8 cellular contexts compared by ENCODE assay signal in the genomic region with DNA sequence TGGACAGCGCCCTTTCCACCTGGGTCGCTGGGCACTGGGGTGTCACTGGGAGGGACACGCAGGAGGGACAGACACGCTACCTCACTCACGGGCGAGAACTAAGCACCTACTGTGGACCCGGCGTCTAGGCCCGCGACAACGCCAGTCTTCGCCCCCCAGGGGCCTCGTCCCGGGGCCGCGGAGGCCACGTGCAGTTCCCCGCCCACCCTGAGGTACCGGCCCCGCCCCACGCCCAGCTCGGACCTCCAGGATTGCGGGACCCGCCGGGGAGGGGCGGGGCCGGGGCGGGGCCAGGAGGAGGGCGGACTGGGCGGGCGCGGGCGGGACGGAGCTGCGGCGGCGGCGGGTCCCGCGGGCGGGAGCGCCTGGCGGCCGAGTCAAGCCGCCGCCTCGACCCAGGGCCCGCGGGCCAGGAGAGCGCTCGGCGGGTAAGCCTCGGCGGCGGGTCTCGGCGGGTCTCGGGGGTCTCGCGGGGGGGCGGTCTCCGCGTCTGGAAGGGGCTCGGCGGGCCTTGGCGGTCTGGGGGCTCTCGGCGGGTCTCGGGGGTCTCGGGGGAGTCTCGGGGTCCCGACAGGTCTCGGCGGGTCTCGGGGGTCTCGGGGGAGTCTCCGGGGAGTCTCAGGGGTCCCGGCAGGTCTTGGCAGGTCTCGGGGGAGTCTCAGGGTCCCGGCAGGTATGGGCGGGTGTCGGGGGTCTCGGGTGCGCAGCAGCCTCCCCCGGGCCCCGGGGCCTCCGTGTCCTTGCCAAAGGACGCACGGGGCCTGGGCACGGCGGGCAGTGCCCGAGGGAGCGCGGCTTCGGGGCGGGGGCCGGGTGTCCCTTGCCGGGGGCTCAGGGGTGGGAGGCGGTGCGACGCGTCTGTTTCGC. TPM values are rescaled to one million over a fixed set of nuclear protein-coding genes. Genes with fewer than 3 reads are reported as not detected.
DNase-seq lines count a peak whose midpoint lies in the region; ATAC-seq and TF ChIP-seq lines count a peak whose summit lies in the region.

Gene SH3BP2 (plus strand): TSS at position 375 of the 867 bp plus-strand sequence. CDS start 27,533 bp downstream, outside the sequence.

- peak within 1 kb of the TSS; percentile 85 for H3K4me3 Mint-ChIP-seq in CD8-positive, alpha-beta T cell

- no peaks in the 10 kb centered on the region for H3K36me3 ChIP-seq in CD8-positive, alpha-beta T cell (ENCODE audit: insufficient read depth, low read length)
- H3K36me3 ChIP-seq in SK-N-MC (ENCODE audit: insufficient read depth, low read length) (no peaks in the 10 kb centered on the region), right atrium auricular region (no peaks in the 10 kb centered on the region)

- ATAC-seq in CD8-positive, alpha-beta T cell, result peak; percentile 66
- ATAC-seq in HG02623 (IDR thresholded peaks at IDR 0.05; ENCODE audit: unreplicated experiment) (peak; percentile 44), GM19397 (IDR thresholded peaks at IDR 0.05; ENCODE audit: unreplicated experiment) (no peak), GM19455 (IDR thresholded peaks at IDR 0.05; ENCODE audit: unreplicated experiment) (no peak)

- no peaks in the 10 kb centered on the region for H3K36me3 Mint-ChIP-seq in CD8-positive, alpha-beta T cell

- intact Hi-C loops in CD8-positive, alpha-beta T cell (cut with DNase I, micrococcal nuclease), result loop anchor here in 1 of 2 experiments (2.0 kb wide), 1 partner anchor 28 kb away; no protein-coding TSS in a partner anchor

- no peaks in the 10 kb centered on the region for H3K9me3 ChIP-seq in CD8-positive, alpha-beta T cell (ENCODE audit: low read length)
- H3K9me3 ChIP-seq in SK-N-MC (ENCODE audit: low read depth, low read length) (no peaks in the 10 kb centered on the region), right atrium auricular region (no peaks in the 10 kb centered on the region)

- no peaks in the 10 kb centered on the region for H3K27me3 Mint-ChIP-seq in CD8-positive, alpha-beta T cell (ENCODE audit: low read depth)

- peak within 1 kb of the TSS; percentile 55 for H3K9ac ChIP-seq in SK-N-MC (ENCODE audit: insufficient read length)

- H3K27ac ChIP-seq in CD8-positive, alpha-beta T cell (ENCODE audit: low read depth, low read length), result no peak within 1 kb of the TSS
- H3K27ac ChIP-seq in SK-N-MC, result no peak within 1 kb of the TSS
- peak within 1 kb of the TSS; percentile 61 to 88 for H3K27ac ChIP-seq in right atrium auricular region

- in situ Hi-C loops in astrocyte of the cerebellum (cut with HindIII; ENCODE audit: low sequenced_read_pairs), result no loop called here

- H3K27me3 ChIP-seq in CD8-positive, alpha-beta T cell (ENCODE audit: insufficient read depth, low read length), result no peaks in the 10 kb centered on the region
- H3K27me3 ChIP-seq in right atrium auricular region, result no peaks in the 10 kb centered on the region

- H3K4me1 ChIP-seq in CD8-positive, alpha-beta T cell (ENCODE audit: insufficient read depth, low read length), result peaks cover 44% of the 10 kb centered on the region
- peaks cover 0 to 87% of the 10 kb centered on the region in 2 donors for H3K4me1 ChIP-seq in right atrium auricular region

- H3K4me3 ChIP-seq in CD8-positive, alpha-beta T cell (ENCODE audit: low read depth, low read length), result peak within 1 kb of the TSS; percentile 44
- peak within 1 kb of the TSS; percentile 79 for H3K4me3 ChIP-seq in SK-N-MC
- peak within 1 kb of the TSS; percentile 69 for H3K4me3 ChIP-seq in astrocyte of the cerebellum (ENCODE audit: low read depth, low read length)
- peak within 1 kb of the TSS; percentile 62 to 90 for H3K4me3 ChIP-seq in right atrium auricular region

- DNase-seq in CD8-positive, alpha-beta T cell, result peak in 4 of 7 experiments; percentile 53 to 67 (median 62)
- DNase-seq in SK-N-MC (ENCODE audit: low read depth, low spot score) (no peak), astrocyte of the cerebellum (ENCODE audit: low read depth) (no peak), right atrium auricular region (ENCODE audit: low spot score) (no peak), pulmonary artery endothelial cell (ENCODE audit: low read depth, low spot score) (no peak)

- H3K27ac Mint-ChIP-seq in CD8-positive, alpha-beta T cell, result peak within 1 kb of the TSS; percentile 60

- H3K9me3 Mint-ChIP-seq in CD8-positive, alpha-beta T cell, result no peaks in the 10 kb centered on the region

- POLR2A ChIA-PET in CD8-positive, alpha-beta T cell (lab: Charles Lee), result no interaction called here

- H3K4me1 Mint-ChIP-seq in CD8-positive, alpha-beta T cell (ENCODE audit: low read depth), result peaks cover 49% of the 10 kb centered on the region

- CTCF ChIA-PET in CD8-positive, alpha-beta T cell (lab: Charles Lee), result no interaction called here

- TF ChIP-seq CTCF in CD8-positive, alpha-beta T cell (IDR thresholded peaks at IDR 0.05), result no peak
- TF ChIP-seq CTCF in astrocyte of the cerebellum (IDR thresholded peaks at IDR 0.05; ENCODE audit: low read depth, low read length, missing control alignments) (no peak), right atrium auricular region (IDR thresholded peaks at IDR 0.05) (no peak)

RNA-seq across cellular contexts. Expression of gene SH3BP2, which starts in this region (rescaled TPM):
- total RNA-seq in CD8-positive, alpha-beta T cell, result 10 to 100 TPM; 22.4 to 24.8 TPM
- total RNA-seq in right atrium auricular region, result 10 to 100 TPM; 20.1 to 25.2 TPM
- total RNA-seq in pulmonary artery endothelial cell, result 24.9 and 26.3 TPM in 2 replicates

Comparison
In these comparisons a context has a peak if more than half of its experiments do, and no peak if none do; other contexts are left out.
1. ATAC-seq: peak in CD8-positive, alpha-beta T cell (single experiment) and HG02623 (single experiment); none in GM19397 (single experiment) and GM19455 (single experiment).
2. DNase-seq: peak in CD8-positive, alpha-beta T cell (4 of 7); none in SK-N-MC (single experiment), astrocyte of the cerebellum (single experiment), right atrium auricular region (single experiment) and pulmonary artery endothelial cell (single experiment).
3. H3K27ac ChIP-seq: peak in right atrium auricular region (2 of 2); none in CD8-positive, alpha-beta T cell (single experiment) and SK-N-MC (single experiment).
4. Peak in every context shown above with its lines, with median percentiles within 50 percentile points of each other: H3K4me3 ChIP-seq.